ENCODE assay signal across 16 cellular contexts in the genomic region with DNA sequence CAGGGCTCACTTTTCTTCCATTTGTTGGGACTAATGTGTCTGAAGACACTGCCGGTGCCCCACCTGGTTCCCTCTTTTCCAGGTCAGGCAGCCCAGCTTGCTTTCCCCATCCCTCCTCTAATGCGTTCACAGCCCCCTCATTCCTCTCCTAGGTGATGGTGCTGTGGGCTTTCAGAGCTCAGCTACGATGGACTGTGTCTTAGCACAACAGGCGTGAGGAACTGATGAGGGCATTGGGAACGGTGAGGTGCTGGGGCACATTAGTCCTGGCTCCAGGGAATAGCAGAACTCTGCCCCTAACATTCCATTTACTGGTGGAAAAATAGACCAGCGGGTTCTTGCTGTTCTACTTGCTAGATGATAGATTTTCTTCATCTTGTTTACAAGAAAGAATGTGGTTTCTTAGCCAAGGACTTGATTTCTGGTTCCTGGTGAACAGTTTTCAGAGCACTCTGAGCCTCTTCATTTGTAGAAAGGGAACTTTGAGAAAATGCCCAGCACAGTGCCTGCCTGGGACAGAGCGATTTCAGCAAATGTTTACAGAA. TPM values are rescaled to one million over a fixed set of nuclear protein-coding genes. Genes with fewer than 3 reads are reported as not detected.
DNase-seq lines count a peak whose midpoint lies in the region; ATAC-seq and TF ChIP-seq lines count a peak whose summit lies in the region.
"Had no signal": no experiment of that assay in that cellular context is flagged by ENCODE, and none has a peak within 500 bp of the region (broad histone marks: within the 10 kb centered on the region; RNA-seq: fewer than 3 reads in every experiment).

No MANE protein-coding gene starts in this region.

- H3K4me1 ChIP-seq in thoracic aorta (ENCODE audit: control insufficient read depth in 1 of 2, low read depth in 2 of 2) = peaks cover 44 to 79% of the 10 kb centered on the region in 2 donors

- peak; percentile 17 for ATAC-seq in thoracic aorta (ENCODE audit: insufficient number of reproducible peaks, low FRiP score, low read depth)
- no peak for ATAC-seq in HG02763 (IDR thresholded peaks at IDR 0.05; ENCODE audit: unreplicated experiment)

- H3K27me3 Mint-ChIP-seq in nephron progenitor cell (ENCODE audit: low read depth, poor library complexity) = peaks cover 34% of the 10 kb centered on the region

- TF ChIP-seq CTCF in nephron progenitor cell (IDR thresholded peaks at IDR 0.05) = no peak
- no peak for TF ChIP-seq CTCF in thoracic aorta (IDR thresholded peaks at IDR 0.05)

- no peaks in the 10 kb centered on the region for H3K36me3 Mint-ChIP-seq in nephron progenitor cell (ENCODE audit: low read depth)

- H3K27ac Mint-ChIP-seq in nephron progenitor cell = peak overlapping the region; percentile 90

- no peaks in the 10 kb centered on the region for H3K9me3 Mint-ChIP-seq in nephron progenitor cell

- H3K4me3 ChIP-seq in thoracic aorta = peak overlapping the region; percentile 43
- H3K4me3 ChIP-seq: ovary had no signal

- H3K27me3 ChIP-seq in thoracic aorta (replicated peaks; ENCODE audit: insufficient read depth) = no peaks in the 10 kb centered on the region
- H3K27me3 ChIP-seq: ovary had no signal

- DNase-seq in activated T-cell treated with anti-CD3 and anti-CD28 coated beads, Interleukin-2, amount 50 U/mL, for 1 hour = peak; percentile 13
- no peak for DNase-seq in activated T-cell treated with anti-CD3 and anti-CD28 coated beads for 4 hours
- no peak for DNase-seq in nephron progenitor cell
- DNase-seq in thoracic aorta (ENCODE audit: low spot score) = no peak
- DNase-seq in hippocampal formation (lab: John Stamatoyannopoulos, UW) = no peak
- no peak for DNase-seq in COR-L47 (lab: John Stamatoyannopoulos, UW)
- DNase-seq: activated effector memory CD4-positive, alpha-beta T cell treated with Interleukin-2 at 50 U/mL for 16 hours; effector CD8-positive, alpha-beta T cell; mesenchymal stem cell; NCI-H1694; NCI-H446; ovary; SIG-M5 had no signal

- peak overlapping the region; percentile 0 for H3K27ac ChIP-seq in cingulate gyrus (ENCODE audit: low read depth, low read length)
- H3K27ac ChIP-seq in thoracic aorta = peak overlapping the region; percentile 86 to 91
- H3K27ac ChIP-seq: ovary had no signal

- H3K4me3 Mint-ChIP-seq in nephron progenitor cell = no peak overlapping the region

- no peaks in the 10 kb centered on the region for H3K36me3 ChIP-seq in thoracic aorta
- H3K36me3 ChIP-seq: ovary had no signal

- H3K4me1 Mint-ChIP-seq in nephron progenitor cell = peaks cover 34% of the 10 kb centered on the region

- no peaks in the 10 kb centered on the region for H3K9me3 ChIP-seq in thoracic aorta
- H3K9me3 ChIP-seq: ovary had no signal

RNA-seq across cellular contexts. Expression of a gene that starts 42.4 kb away (rescaled TPM):
- total RNA-seq in thoracic aorta = 100 to 1,000 TPM in 1 of 2 donors, 10 to 100 TPM in 1; 98.4 to 135 TPM
- total RNA-seq: LHCN-M2 had no signal
